Comparison of ENCODE assay signal across 9 cellular contexts in the genomic region with DNA sequence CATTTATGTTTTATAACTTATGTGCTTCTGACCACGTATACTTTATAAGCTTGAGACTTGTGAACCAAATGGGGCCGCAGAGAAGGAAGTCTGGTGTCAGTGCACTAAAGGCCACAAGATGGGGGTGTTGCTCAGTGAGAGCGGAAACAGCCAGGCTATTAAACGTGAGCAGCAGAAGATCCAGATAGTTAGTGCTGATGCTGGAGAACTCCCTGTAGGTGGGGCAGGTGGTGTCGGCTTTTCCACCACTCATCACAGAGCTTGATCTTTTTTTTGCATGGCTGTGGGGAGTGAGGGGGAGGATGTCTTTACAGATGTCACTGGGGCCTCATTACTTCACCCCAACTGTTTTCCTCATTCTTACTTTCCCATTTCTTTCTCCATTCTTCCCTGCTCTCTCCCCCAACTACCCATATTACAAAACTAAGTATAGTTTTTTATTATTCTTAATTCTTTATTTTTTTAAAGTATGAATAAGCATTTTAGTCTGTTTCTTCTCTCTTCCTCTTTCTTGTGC. TPM values are rescaled to one million over a fixed set of nuclear protein-coding genes. Genes with fewer than 3 reads are reported as not detected.
A peak's percentile ranks its signal among the peaks of the same experiment; 100 is the strongest.
DNase-seq lines count a peak whose midpoint lies in the region; ATAC-seq and TF ChIP-seq lines count a peak whose summit lies in the region.
"Had no signal": no experiment of that assay in that cellular context is flagged by ENCODE, and none has a peak within 500 bp of the region (broad histone marks: within the 10 kb centered on the region; RNA-seq: fewer than 3 reads in every experiment).

No MANE protein-coding gene starts in this region.

- POLR2A ChIA-PET in CD8-positive, alpha-beta T cell (lab: Charles Lee), result no interaction called here

- no peak overlapping the region for H3K27ac ChIP-seq in CD8-positive, alpha-beta T cell (ENCODE audit: low read depth, low read length)

- no peaks in the 10 kb centered on the region for H3K9me3 ChIP-seq in CD8-positive, alpha-beta T cell (ENCODE audit: low read length)

- H3K4me3 ChIP-seq in CD8-positive, alpha-beta T cell (ENCODE audit: low read depth, low read length), result no peak overlapping the region

- no peaks in the 10 kb centered on the region for H3K9me3 Mint-ChIP-seq in CD8-positive, alpha-beta T cell
- no peaks in the 10 kb centered on the region for H3K9me3 Mint-ChIP-seq in activated T-cell treated with anti-CD3 and anti-CD28 coated beads, Interleukin-2, amount 50 U/mL, for 72 hours
- H3K9me3 Mint-ChIP-seq in progenitor cell of endocrine pancreas (ENCODE audit: low read depth), result no peaks in the 10 kb centered on the region
- H3K9me3 Mint-ChIP-seq: stimulated activated naive CD8-positive, alpha-beta T cell treated with anti-CD3 and anti-CD28 coated beads, Interleukin-15, Interleukin-2, amounts not matched to agents 100 ng/mL and 50 ng/mL, for 24 hours had no signal

- TF ChIP-seq CTCF in CD8-positive, alpha-beta T cell (IDR thresholded peaks at IDR 0.05), result peak; percentile 68
- TF ChIP-seq CTCF in progenitor cell of endocrine pancreas (IDR thresholded peaks at IDR 0.05; ENCODE audit: unreplicated experiment), result peak; percentile 93

- no peak overlapping the region for H3K4me3 Mint-ChIP-seq in CD8-positive, alpha-beta T cell
- H3K4me3 Mint-ChIP-seq in activated T-cell treated with anti-CD3 and anti-CD28 coated beads, Interleukin-2, amount 50 U/mL, for 72 hours, result no peak overlapping the region
- H3K4me3 Mint-ChIP-seq in progenitor cell of endocrine pancreas (ENCODE audit: low read depth), result no peak overlapping the region
- H3K4me3 Mint-ChIP-seq: stimulated activated naive CD8-positive, alpha-beta T cell treated with anti-CD3 and anti-CD28 coated beads, Interleukin-15, Interleukin-2, amounts not matched to agents 100 ng/mL and 50 ng/mL, for 24 hours had no signal

- H3K27me3 Mint-ChIP-seq in CD8-positive, alpha-beta T cell (ENCODE audit: low read depth), result no peaks in the 10 kb centered on the region
- H3K27me3 Mint-ChIP-seq in activated T-cell treated with anti-CD3 and anti-CD28 coated beads, Interleukin-2, amount 50 U/mL, for 72 hours (ENCODE audit: low read depth), result no peaks in the 10 kb centered on the region
- H3K27me3 Mint-ChIP-seq in progenitor cell of endocrine pancreas, result no peaks in the 10 kb centered on the region
- H3K27me3 Mint-ChIP-seq: stimulated activated naive CD8-positive, alpha-beta T cell treated with anti-CD3 and anti-CD28 coated beads, Interleukin-15, Interleukin-2, amounts not matched to agents 100 ng/mL and 50 ng/mL, for 24 hours had no signal

- H3K36me3 ChIP-seq in CD8-positive, alpha-beta T cell (ENCODE audit: insufficient read depth, low read length), result peaks cover 15% of the 10 kb centered on the region

- CTCF ChIA-PET in CD8-positive, alpha-beta T cell (lab: Charles Lee), result interaction anchor here (0.8 to 3.3 kb wide), 15 partner anchors 10 to 530 kb away, joined by 3 to 15 read pairs (median 6); no protein-coding TSS in a partner anchor

- intact Hi-C loops in CD8-positive, alpha-beta T cell (cut with DNase I, micrococcal nuclease), result loop anchor here (1.0 to 5.0 kb wide), 4 partner anchors 90 to 924 kb away; no protein-coding TSS in a partner anchor

- DNase-seq in CD8-positive, alpha-beta T cell, result peak in 6 of 7 experiments; percentile 11 to 57 (median 38)
- DNase-seq in HT1080 (ENCODE audit: low read depth) (peak; percentile 70), NOMO-1 treated with dmso at 0.1 percent for 144 hours (lab: John Stamatoyannopoulos, UW; ENCODE audit: unreplicated experiment) (peak; percentile 57), foreskin melanocyte (peak; percentile 36), progenitor cell of endocrine pancreas (ENCODE audit: low spot score, unreplicated experiment) (peak; percentile 24)
- peak; percentile 34 for DNase-seq in activated T-cell treated with anti-CD3 and anti-CD28 coated beads, Interleukin-2, amount 50 U/mL, for 72 hours

- H3K36me3 Mint-ChIP-seq in CD8-positive, alpha-beta T cell, result peaks cover 56% of the 10 kb centered on the region
- peaks cover 2 to 3% of the 10 kb centered on the region in 2 donors for H3K36me3 Mint-ChIP-seq in activated T-cell treated with anti-CD3 and anti-CD28 coated beads, Interleukin-2, amount 50 U/mL, for 72 hours (ENCODE audit: insufficient read depth in 2 of 2)
- peaks cover 5% of the 10 kb centered on the region for H3K36me3 Mint-ChIP-seq in progenitor cell of endocrine pancreas (ENCODE audit: insufficient read depth)

- H3K27me3 ChIP-seq in CD8-positive, alpha-beta T cell (ENCODE audit: insufficient read depth, low read length), result no peaks in the 10 kb centered on the region

- H3K4me1 Mint-ChIP-seq in CD8-positive, alpha-beta T cell (ENCODE audit: low read depth), result peaks cover 7% of the 10 kb centered on the region
- peaks cover 6% of the 10 kb centered on the region for H3K4me1 Mint-ChIP-seq in activated T-cell treated with anti-CD3 and anti-CD28 coated beads, Interleukin-2, amount 50 U/mL, for 72 hours (ENCODE audit: low read depth)
- H3K4me1 Mint-ChIP-seq in progenitor cell of endocrine pancreas (ENCODE audit: low read depth), result no peaks in the 10 kb centered on the region

- no peaks in the 10 kb centered on the region for H3K4me1 ChIP-seq in CD8-positive, alpha-beta T cell (ENCODE audit: insufficient read depth, low read length)

- H3K27ac Mint-ChIP-seq in CD8-positive, alpha-beta T cell, result no peak overlapping the region
- no peak overlapping the region for H3K27ac Mint-ChIP-seq in activated T-cell treated with anti-CD3 and anti-CD28 coated beads, Interleukin-2, amount 50 U/mL, for 72 hours
- H3K27ac Mint-ChIP-seq in progenitor cell of endocrine pancreas, result no peak overlapping the region
- H3K27ac Mint-ChIP-seq: stimulated activated naive CD8-positive, alpha-beta T cell treated with anti-CD3 and anti-CD28 coated beads, Interleukin-15, Interleukin-2, amounts not matched to agents 100 ng/mL and 50 ng/mL, for 24 hours had no signal

- peak; percentile 75 for ATAC-seq in CD8-positive, alpha-beta T cell
- peak; percentile 62 for ATAC-seq in GM19324 (IDR thresholded peaks at IDR 0.05; ENCODE audit: low FRiP score, unreplicated experiment)
- peak; percentile 54 to 65 for ATAC-seq in activated T-cell treated with anti-CD3 and anti-CD28 coated beads, Interleukin-2, amount 50 U/mL, for 72 hours (replicated peaks in 1 of 2)
- no peak for ATAC-seq in GM19455 (IDR thresholded peaks at IDR 0.05; ENCODE audit: unreplicated experiment)

RNA-seq across cellular contexts. Expression of a gene that starts 34.7 kb away (rescaled TPM):
- total RNA-seq in CD8-positive, alpha-beta T cell, result 10 to 100 TPM; 18.2 to 18.5 TPM
- total RNA-seq in HT1080 (2014; rRNA removed; shearing (Covaris generic)), result 3.2 and 4.9 TPM in 2 replicates
- polyA plus RNA-seq in HT1080 (2015; cell fraction: cytosol; rRNA removed), result 5.3 and 6.5 TPM in 2 replicates
- polyA plus RNA-seq in HT1080 (2015; cell fraction: nucleus; rRNA removed), result 8.9 and 10.1 TPM in 2 replicates
- 10 to 100 TPM; 24.4 to 29.8 TPM for total RNA-seq in activated T-cell treated with anti-CD3 and anti-CD28 coated beads, Interleukin-2, amount 50 U/mL, for 72 hours
- total RNA-seq in progenitor cell of endocrine pancreas, result 22.4 and 26.0 TPM in 2 replicates

RNA-seq across cellular contexts. Expression of a gene that starts 34.9 kb away (rescaled TPM):
- total RNA-seq in CD8-positive, alpha-beta T cell, result 10 to 100 TPM; 89.5 to 96.1 TPM
- total RNA-seq in HT1080 (2014; rRNA removed; shearing (Covaris generic)), result 4.2 and 5.4 TPM in 2 replicates
- polyA plus RNA-seq in HT1080 (2015; cell fraction: cytosol; rRNA removed), result 11.0 and 12.9 TPM in 2 replicates
- 19.5 and 19.8 TPM in 2 replicates for polyA plus RNA-seq in HT1080 (2015; cell fraction: nucleus; rRNA removed)
- 10 to 100 TPM; 13.2 to 15.2 TPM for total RNA-seq in activated T-cell treated with anti-CD3 and anti-CD28 coated beads, Interleukin-2, amount 50 U/mL, for 72 hours
- 11.6 and 14.6 TPM in 2 replicates for total RNA-seq in progenitor cell of endocrine pancreas
